ENCODE assay signal across 8 cellular contexts in the genomic region with DNA sequence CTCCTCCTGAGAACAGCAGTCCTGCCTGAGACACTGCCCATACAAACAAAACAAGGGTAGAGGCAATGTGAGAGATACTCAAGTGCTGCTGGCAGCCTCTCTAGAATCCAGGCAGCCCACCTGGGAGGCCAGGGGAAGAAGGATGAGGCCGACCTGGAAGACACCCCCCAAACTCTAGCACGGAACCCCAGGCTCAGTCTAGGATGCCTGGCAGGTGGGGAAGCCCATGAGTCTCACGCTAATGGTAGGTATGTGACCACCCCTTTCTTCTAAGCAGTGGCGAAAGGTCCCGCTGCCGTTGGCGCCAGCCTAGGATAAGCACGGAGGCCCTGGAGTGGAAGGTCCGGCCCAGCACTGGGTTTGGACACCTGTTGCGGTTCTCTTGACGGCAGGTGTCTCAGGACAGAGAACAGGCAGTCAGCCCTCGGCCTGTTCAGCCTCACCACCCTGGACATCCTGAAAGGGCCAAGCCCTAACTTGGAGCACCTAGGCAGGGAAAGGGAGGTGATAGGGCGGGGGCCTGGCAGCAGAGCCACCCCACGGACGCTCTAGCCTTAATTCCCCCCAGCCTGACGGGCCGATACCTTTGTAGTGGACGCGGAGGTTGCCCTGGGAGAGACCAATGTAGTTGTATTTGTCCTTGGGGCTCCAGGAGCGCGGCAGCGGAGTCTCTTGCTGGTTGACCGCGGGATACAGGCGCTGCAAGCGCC. TPM values are rescaled to one million over a fixed set of nuclear protein-coding genes. Genes with fewer than 3 reads are reported as not detected.
DNase-seq lines count a peak whose midpoint lies in the region; ATAC-seq lines count a peak whose summit lies in the region.

No MANE protein-coding gene starts in this region.

- H3K4me3 Mint-ChIP-seq in stimulated activated effector memory CD8-positive, alpha-beta T cell treated with anti-CD3 and anti-CD28 coated beads, Interleukin-12 subunit alpha, Interleukin-12 subunit beta, amount 100 ng/mL, for 72 hours: peak overlapping the region; percentile 89

- no peaks in the 10 kb centered on the region for H3K9me3 ChIP-seq in iPS-18c (ENCODE audit: control insufficient read depth, insufficient read depth, low read length)

- peak; percentile 5 for ATAC-seq in HG03025 (IDR thresholded peaks at IDR 0.05; ENCODE audit: low FRiP score, unreplicated experiment)
- ATAC-seq in activated naive CD4-positive, alpha-beta T cell treated with anti-CD3 and anti-CD28 coated beads, Interleukin-2, amount 50 U/mL, for 72 hours: no peak
- ATAC-seq in stimulated activated effector memory CD8-positive, alpha-beta T cell treated with anti-CD3 and anti-CD28 coated beads, Interleukin-12 subunit alpha, Interleukin-12 subunit beta, amount 100 ng/mL, for 72 hours: no peak

- H3K4me1 Mint-ChIP-seq in stimulated activated effector memory CD8-positive, alpha-beta T cell treated with anti-CD3 and anti-CD28 coated beads, Interleukin-12 subunit alpha, Interleukin-12 subunit beta, amount 100 ng/mL, for 72 hours: peaks cover 43% of the 10 kb centered on the region

- DNase-seq in activated naive CD4-positive, alpha-beta T cell treated with anti-CD3 and anti-CD28 coated beads, Interleukin-2, amount 50 U/mL, for 72 hours (ENCODE audit: low spot score in 2 of 2): peak in 1 of 2 donors; percentile 21
- DNase-seq in stimulated activated effector memory CD8-positive, alpha-beta T cell treated with anti-CD3 and anti-CD28 coated beads, Interleukin-12 subunit alpha, Interleukin-12 subunit beta, amount 100 ng/mL, for 72 hours (ENCODE audit: low spot score in 2 of 2): no peak
- DNase-seq in NCI-H2171 treated with DMSO at 0.1 percent for 48 hours (lab: John Stamatoyannopoulos, UW) (no peak), medulla oblongata (ENCODE audit: extremely low spot score) (no peak), NCI-H524 treated with DMSO at 0.1 percent for 48 hours (lab: John Stamatoyannopoulos, UW) (no peak)

- H3K4me3 ChIP-seq in GM08714 (ENCODE audit: low read length) (peak overlapping the region; percentile 85), iPS-18c (ENCODE audit: insufficient read depth, low read depth, low read length) (peak overlapping the region; percentile 97)

- H3K9me3 Mint-ChIP-seq in activated naive CD4-positive, alpha-beta T cell treated with anti-CD3 and anti-CD28 coated beads, Interleukin-2, amount 50 U/mL, for 72 hours: no peaks in the 10 kb centered on the region
- no peaks in the 10 kb centered on the region for H3K9me3 Mint-ChIP-seq in stimulated activated effector memory CD8-positive, alpha-beta T cell treated with anti-CD3 and anti-CD28 coated beads, Interleukin-12 subunit alpha, Interleukin-12 subunit beta, amount 100 ng/mL, for 72 hours

- H3K36me3 Mint-ChIP-seq in activated naive CD4-positive, alpha-beta T cell treated with anti-CD3 and anti-CD28 coated beads, Interleukin-2, amount 50 U/mL, for 72 hours: peaks cover 11 to 24% of the 10 kb centered on the region in 2 donors
- H3K36me3 Mint-ChIP-seq in stimulated activated effector memory CD8-positive, alpha-beta T cell treated with anti-CD3 and anti-CD28 coated beads, Interleukin-12 subunit alpha, Interleukin-12 subunit beta, amount 100 ng/mL, for 72 hours: peaks cover 48% of the 10 kb centered on the region

- peak overlapping the region; percentile 55 to 86 for H3K27ac Mint-ChIP-seq in activated naive CD4-positive, alpha-beta T cell treated with anti-CD3 and anti-CD28 coated beads, Interleukin-2, amount 50 U/mL, for 72 hours
- peak overlapping the region; percentile 91 for H3K27ac Mint-ChIP-seq in stimulated activated effector memory CD8-positive, alpha-beta T cell treated with anti-CD3 and anti-CD28 coated beads, Interleukin-12 subunit alpha, Interleukin-12 subunit beta, amount 100 ng/mL, for 72 hours

RNA-seq across cellular contexts. Expression of a gene that starts 0.5 kb away (rescaled TPM):
- 10 to 100 TPM; 18.3 to 21.2 TPM for total RNA-seq in activated naive CD4-positive, alpha-beta T cell treated with anti-CD3 and anti-CD28 coated beads, Interleukin-2, amount 50 U/mL, for 72 hours

RNA-seq across cellular contexts. Expression of a gene that starts 0.8 kb away (rescaled TPM):
- under 1 TPM in 1 of 2 donors, not detected in 1; 0.35 TPM for total RNA-seq in activated naive CD4-positive, alpha-beta T cell treated with anti-CD3 and anti-CD28 coated beads, Interleukin-2, amount 50 U/mL, for 72 hours

RNA-seq across cellular contexts. Expression of a gene that starts 36.2 kb away (rescaled TPM):
- 10 to 100 TPM; 26.9 to 43.2 TPM for total RNA-seq in activated naive CD4-positive, alpha-beta T cell treated with anti-CD3 and anti-CD28 coated beads, Interleukin-2, amount 50 U/mL, for 72 hours

RNA-seq across cellular contexts. Expression of a gene that starts 40.9 kb away (rescaled TPM):
- 100 to 1,000 TPM; 111 to 160 TPM for total RNA-seq in activated naive CD4-positive, alpha-beta T cell treated with anti-CD3 and anti-CD28 coated beads, Interleukin-2, amount 50 U/mL, for 72 hours

RNA-seq across cellular contexts. Expression of a gene that starts 41.6 kb away (rescaled TPM):
- 10 to 100 TPM; 49.5 to 86.4 TPM for total RNA-seq in activated naive CD4-positive, alpha-beta T cell treated with anti-CD3 and anti-CD28 coated beads, Interleukin-2, amount 50 U/mL, for 72 hours
